17 cellular contexts compared by ENCODE assay signal in genomic region chr3:107284570-107284969, GRCh38.
DNase-seq lines count a peak whose midpoint lies in the region; ATAC-seq and TF ChIP-seq lines count a peak whose summit lies in the region.
"Had no signal": no experiment of that assay in that cellular context is flagged by ENCODE, and none has a peak within 500 bp of the region (broad histone marks: within the 10 kb centered on the region; RNA-seq: fewer than 3 reads in every experiment).

No MANE protein-coding gene starts in this region.

- no peaks in the 10 kb centered on the region for H3K4me1 ChIP-seq in left lung
- H3K4me1 ChIP-seq: lower lobe of right lung had no signal

- H3K27me3 ChIP-seq in left lung, result no peaks in the 10 kb centered on the region

- H3K27ac ChIP-seq in left lung, result no peak overlapping the region
- H3K27ac ChIP-seq: lower lobe of right lung had no signal

- DNase-seq in GM03348 (ENCODE audit: low spot score), result peak; percentile 8
- DNase-seq in NCI-H226, result peak; percentile 7
- DNase-seq in cardiac fibroblast (ENCODE audit: low read depth in 2 of 2), result peak; percentile 28 to 55
- DNase-seq in left lung, result no peak
- DNase-seq in NCI-H146 treated with DMSO at 0.1 percent for 48 hours (lab: John Stamatoyannopoulos, UW; ENCODE audit: unreplicated experiment), result no peak
- no peak for DNase-seq in mesenteric fat pad (ENCODE audit: low spot score)
- DNase-seq in DMS79 (lab: John Stamatoyannopoulos, UW), result no peak
- DNase-seq: activated CD8-positive, alpha-beta T cell treated with anti-CD3 and anti-CD28 coated beads, Interleukin-2, amount 10 ng/mL, durations not matched to agents 7 days and 5 days; Calu3; dermis blood vessel endothelial cell; foreskin melanocyte; lower lobe of right lung; NCI-H1417 treated with DMSO at 0.1 percent for 48 hours; NCI-H2227 treated with DMSO at 0.1 percent for 48 hours; nephron progenitor cell; substantia nigra had no signal

- no peaks in the 10 kb centered on the region for H3K9me3 ChIP-seq in left lung
- H3K9me3 ChIP-seq: lower lobe of right lung had no signal

- intact Hi-C loops in left lung (cut with DNase I), result no loop called here

- H3K4me3 ChIP-seq in cardiac fibroblast (replicated peaks in 1 of 2; ENCODE audit: low read depth in 2 of 2, low read length in 2 of 2), result no peak overlapping the region
- no peak overlapping the region for H3K4me3 ChIP-seq in left lung
- H3K4me3 ChIP-seq: lower lobe of right lung had no signal

- H3K36me3 ChIP-seq in left lung, result no peaks in the 10 kb centered on the region
- H3K36me3 ChIP-seq: lower lobe of right lung had no signal

- TF ChIP-seq CTCF in cardiac fibroblast (IDR thresholded peaks at IDR 0.05; ENCODE audit: low read depth, low read length), result no peak
- no peak for TF ChIP-seq CTCF in left lung (IDR thresholded peaks at IDR 0.05)

- ATAC-seq in left lung (peak; percentile 36), HG03378 (IDR thresholded peaks at IDR 0.05; ENCODE audit: unreplicated experiment) (no peak)
- ATAC-seq: activated CD8-positive, alpha-beta T cell treated with anti-CD3 and anti-CD28 coated beads, Interleukin-2, amount 10 ng/mL, durations not matched to agents 7 days and 5 days had no signal

Comparison
In these comparisons a context has a peak if more than half of its experiments do, and no peak if none do; other contexts are left out.
1. DNase-seq: peak in GM03348 (single experiment), NCI-H226 (single experiment) and cardiac fibroblast (2 of 2); none in left lung (0 of 2), NCI-H146 treated with DMSO at 0.1 percent for 48 hours (single experiment), mesenteric fat pad (single experiment) and DMS79 (single experiment).